11 cellular contexts compared by ENCODE assay signal in the genomic region with DNA sequence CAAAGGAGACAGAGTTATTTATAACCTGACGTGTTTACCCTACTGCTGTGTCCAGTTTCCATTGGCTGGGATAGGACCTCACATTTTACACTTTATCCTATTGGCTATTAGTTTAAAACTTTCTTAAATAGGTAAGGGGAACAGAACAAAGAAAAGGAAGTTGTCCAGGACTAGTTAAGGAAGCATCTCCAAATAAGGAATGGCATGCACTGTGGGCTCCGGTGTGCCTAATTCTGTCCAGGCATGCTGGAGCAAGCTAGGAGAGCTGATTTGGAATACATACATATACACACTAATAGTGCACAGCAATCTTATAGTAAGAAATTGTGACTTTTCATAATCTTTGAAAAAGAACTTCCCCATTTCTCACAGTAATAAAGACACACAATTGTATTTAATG.
DNase-seq lines count a peak whose midpoint lies in the region; ATAC-seq, FAIRE-seq and TF ChIP-seq lines count a peak whose summit lies in the region.
"Had no signal": no experiment of that assay in that cellular context is flagged by ENCODE, and none has a peak within 500 bp of the region (broad histone marks: within the 10 kb centered on the region; RNA-seq: fewer than 3 reads in every experiment).

No MANE protein-coding gene starts in this region.

- no peak overlapping the region for H4K5ac ChIP-seq in mesendoderm (ENCODE audit: low read length)

- H2BK120ac ChIP-seq in mesendoderm (ENCODE audit: low read depth, low read length): no peak overlapping the region

- H3K18ac ChIP-seq in mesendoderm (ENCODE audit: low read length): no peak overlapping the region

- no peak overlapping the region for H2BK5ac ChIP-seq in mesendoderm (ENCODE audit: low read length)

- no peak for ATAC-seq in CD4-positive, CD25-positive, alpha-beta regulatory T cell (ENCODE audit: low read depth in 2 of 2)
- ATAC-seq in pancreas (no peak), HG03460 (IDR thresholded peaks at IDR 0.05; ENCODE audit: unreplicated experiment) (no peak)

- H3K23ac ChIP-seq in mesendoderm (ENCODE audit: low read length): no peak overlapping the region

- H3K4me3 Mint-ChIP-seq in CD4-positive, CD25-positive, alpha-beta regulatory T cell: peak overlapping the region in 1 of 4 donors; percentile 64

- H3K27me3 Mint-ChIP-seq in CD4-positive, CD25-positive, alpha-beta regulatory T cell: no peaks in the 10 kb centered on the region

- no peak for FAIRE-seq in pancreas (lab: Jason Lieb, UNC)

- H3K4ac ChIP-seq in mesendoderm (ENCODE audit: low read depth, low read length): peak overlapping the region; percentile 55

- peaks cover 3% of the 10 kb centered on the region for H3K79me2 ChIP-seq in mesendoderm (ENCODE audit: control insufficient read depth, insufficient read depth, low read length)

- H3K56ac ChIP-seq in mesendoderm (ENCODE audit: low read length): peak overlapping the region; percentile 36

- no peak overlapping the region for H3K27ac ChIP-seq in CD4-positive, CD25-positive, alpha-beta regulatory T cell (ENCODE audit: insufficient read depth, low read length, poor library complexity, severe bottlenecking)
- H3K27ac ChIP-seq in HUES6 (ENCODE audit: low read depth, low read length) (peak overlapping the region; percentile 37; the same call in 1 of the 2 replicates), mesendoderm (ENCODE audit: low read depth, low read length) (no peak overlapping the region), pancreas (no peak overlapping the region)
- H3K27ac ChIP-seq: BLaER1 had no signal

- H3K27me3 ChIP-seq in CD4-positive, CD25-positive, alpha-beta regulatory T cell (ENCODE audit: control insufficient read depth, insufficient read depth, low read length): no peaks in the 10 kb centered on the region
- H3K27me3 ChIP-seq in HUES6 (ENCODE audit: control insufficient read depth, insufficient read depth, low read length): no peaks in the 10 kb centered on the region
- H3K27me3 ChIP-seq in mesendoderm (ENCODE audit: insufficient read depth, low read length, poor library complexity): no peaks in the 10 kb centered on the region
- H3K27me3 ChIP-seq in pancreas: no peaks in the 10 kb centered on the region
- H3K27me3 ChIP-seq: BLaER1 had no signal

- no peak overlapping the region for H3K4me2 ChIP-seq in mesendoderm (ENCODE audit: low read length)
- H3K4me2 ChIP-seq: BLaER1 had no signal

- peaks cover 54% of the 10 kb centered on the region for H3K36me3 Mint-ChIP-seq in CD4-positive, CD25-positive, alpha-beta regulatory T cell

- peaks cover 0 to 15% (median 9%) of the 10 kb centered on the region in 7 donors for H3K9me3 Mint-ChIP-seq in CD4-positive, CD25-positive, alpha-beta regulatory T cell

- H3K27ac Mint-ChIP-seq in CD4-positive, CD25-positive, alpha-beta regulatory T cell: peak overlapping the region; percentile 28 to 43 (median 40)

- peaks cover 35 to 77% (median 50%) of the 10 kb centered on the region in 4 donors for H3K4me1 Mint-ChIP-seq in CD4-positive, CD25-positive, alpha-beta regulatory T cell

- peaks cover 6% of the 10 kb centered on the region for H3K79me1 ChIP-seq in mesendoderm (ENCODE audit: low read length)

- H3K9me3 ChIP-seq in CD4-positive, CD25-positive, alpha-beta regulatory T cell (ENCODE audit: control insufficient read depth in 2 of 2, low read length in 2 of 2): peaks cover 18 to 20% of the 10 kb centered on the region in 2 experiments
- H3K9me3 ChIP-seq in HUES6 (ENCODE audit: control insufficient read depth, insufficient read depth, low read depth, low read length) (peaks cover 26% of the 10 kb centered on the region), pancreas (peaks cover 0 to 7% (median 0%) of the 10 kb centered on the region in 4 donors)

- no peak for TF ChIP-seq CTCF in pancreas (IDR thresholded peaks at IDR 0.05)

- H4K8ac ChIP-seq in mesendoderm (ENCODE audit: low read depth, low read length): no peak overlapping the region

- H3K4me3 ChIP-seq in CD4-positive, CD25-positive, alpha-beta regulatory T cell (ENCODE audit: low read depth, low read length): no peak overlapping the region
- H3K4me3 ChIP-seq in HUES6 (ENCODE audit: low read depth, low read length) (no peak overlapping the region), mesendoderm (ENCODE audit: low read length) (no peak overlapping the region), pancreas (no peak overlapping the region)
- H3K4me3 ChIP-seq: BLaER1 had no signal

- WGBS in mesendoderm (ENCODE audit: extremely low coverage, insufficient coverage, low lambda C conversion rate): no CpG with 5 or more reads among the region's 2 CpGs
- WGBS in pancreas, 2 donors: 82% methylated on average over 2 of the region's 2 CpGs

- H3K4me1 ChIP-seq in CD4-positive, CD25-positive, alpha-beta regulatory T cell (ENCODE audit: control insufficient read depth, insufficient read depth, low read length, poor library complexity, severe bottlenecking): peaks cover 33% of the 10 kb centered on the region
- H3K4me1 ChIP-seq in HUES6 (ENCODE audit: control insufficient read depth, insufficient read depth, low read length) (peaks cover 4% of the 10 kb centered on the region; the same call in 1 of the 2 replicates), mesendoderm (ENCODE audit: control insufficient read depth, low read depth, low read length) (peaks cover 10% of the 10 kb centered on the region), pancreas (no peaks in the 10 kb centered on the region)
- H3K4me1 ChIP-seq: BLaER1 had no signal

- DNase-seq in CD4-positive, CD25-positive, alpha-beta regulatory T cell: no peak
- DNase-seq in dermis blood vessel endothelial cell (peak; percentile 42), mesendoderm (no peak), pancreas (no peak), NCI-H2029 (lab: John Stamatoyannopoulos, UW) (no peak), NCI-H187 (lab: John Stamatoyannopoulos, UW) (no peak)
- DNase-seq: activated CD4-positive, alpha-beta T cell treated with anti-CD3 and anti-CD28 coated beads for 1 hour; NCI-H1105 treated with DMSO at 0.1 percent for 48 hours had no signal

- peaks cover 34% of the 10 kb centered on the region for H3K36me3 ChIP-seq in CD4-positive, CD25-positive, alpha-beta regulatory T cell (ENCODE audit: control insufficient read depth, insufficient read depth, low read length)
- H3K36me3 ChIP-seq in HUES6 (ENCODE audit: control insufficient read depth, insufficient read depth, low read length): peaks cover 45% of the 10 kb centered on the region; the same call in 1 of the 2 replicates
- no peaks in the 10 kb centered on the region for H3K36me3 ChIP-seq in mesendoderm (ENCODE audit: control insufficient read depth, insufficient read depth, low read length)
- no peaks in the 10 kb centered on the region for H3K36me3 ChIP-seq in pancreas

- H2AK5ac ChIP-seq in mesendoderm (ENCODE audit: low read length): no peak overlapping the region

- H3K9ac ChIP-seq in HUES6 (ENCODE audit: low read length): no peak overlapping the region
- no peak overlapping the region for H3K9ac ChIP-seq in mesendoderm (ENCODE audit: low read length)
- H3K9ac ChIP-seq: BLaER1 had no signal

- intact Hi-C loops in pancreas (cut with DNase I): no loop called here

- H2BK15ac ChIP-seq in mesendoderm (replicated peaks; ENCODE audit: low read depth): no peak overlapping the region
